8 cellular contexts compared by ENCODE assay signal in the genomic region with DNA sequence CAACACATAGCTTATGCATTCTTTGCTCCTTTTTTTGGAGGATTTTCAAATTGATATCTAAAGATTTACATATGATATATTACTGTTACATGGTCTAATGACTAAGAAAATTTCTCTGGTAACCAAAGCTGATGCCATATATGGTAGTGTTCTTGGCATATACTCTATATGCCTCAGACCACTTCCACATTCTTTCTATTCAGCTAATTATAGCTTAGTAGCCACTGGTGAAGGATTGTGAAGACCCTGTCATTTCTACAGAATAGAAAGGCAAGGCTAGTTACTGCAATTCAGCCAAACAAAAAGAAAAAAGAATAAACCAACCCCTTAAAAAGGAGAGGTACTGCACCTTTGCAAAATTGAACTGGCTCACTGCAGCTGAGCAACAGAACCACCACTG. TPM values are rescaled to one million over a fixed set of nuclear protein-coding genes. Genes with fewer than 3 reads are reported as not detected.
A peak's percentile ranks its signal among the peaks of the same experiment; 100 is the strongest.
DNase-seq lines count a peak whose midpoint lies in the region; ATAC-seq and TF ChIP-seq lines count a peak whose summit lies in the region.

No MANE protein-coding gene starts in this region.

- TF ChIP-seq POLR2A in lower leg skin (IDR thresholded peaks at IDR 0.05) = no peak

- no peaks in the 10 kb centered on the region for H3K27me3 Mint-ChIP-seq in activated CD8-positive, alpha-beta memory T cell treated with anti-CD3 and anti-CD28 coated beads, Interleukin-2, amount 10 ng/mL, durations not matched to agents 7 days and 5 days
- no peaks in the 10 kb centered on the region for H3K27me3 Mint-ChIP-seq in stimulated activated naive CD8-positive, alpha-beta T cell treated with anti-CD3 and anti-CD28 coated beads, Interleukin-15, amount 100 ng/mL, for 72 hours

- peaks cover 61% of the 10 kb centered on the region for H3K36me3 Mint-ChIP-seq in activated CD8-positive, alpha-beta memory T cell treated with anti-CD3 and anti-CD28 coated beads, Interleukin-2, amount 10 ng/mL, durations not matched to agents 7 days and 5 days

- TF ChIP-seq CTCF in lower leg skin (IDR thresholded peaks at IDR 0.05) = no peak

- H3K4me1 Mint-ChIP-seq in activated CD8-positive, alpha-beta memory T cell treated with anti-CD3 and anti-CD28 coated beads, Interleukin-2, amount 10 ng/mL, durations not matched to agents 7 days and 5 days = peaks cover 60% of the 10 kb centered on the region
- H3K4me1 Mint-ChIP-seq in stimulated activated naive CD8-positive, alpha-beta T cell treated with anti-CD3 and anti-CD28 coated beads, Interleukin-15, amount 100 ng/mL, for 72 hours = peaks cover 57% of the 10 kb centered on the region

- no peak for DNase-seq in activated CD8-positive, alpha-beta memory T cell treated with anti-CD3 and anti-CD28 coated beads, Interleukin-2, amount 10 ng/mL, durations not matched to agents 7 days and 5 days
- no peak for DNase-seq in activated CD8-positive, alpha-beta memory T cell treated with anti-CD3 and anti-CD28 coated beads for 24 hours
- peak; percentile 34 for DNase-seq in SIG-M5 (lab: John Stamatoyannopoulos, UW)
- peak; percentile 67 for DNase-seq in fibroblast of peridontal ligament (ENCODE audit: extremely low read depth)
- DNase-seq in stimulated activated naive CD8-positive, alpha-beta T cell treated with anti-CD3 and anti-CD28 coated beads, Interleukin-15, amount 100 ng/mL, for 72 hours = no peak
- DNase-seq in lower leg skin (ENCODE audit: low spot score in 2 of 2) = no peak
- DNase-seq in KG1 (lab: John Stamatoyannopoulos, UW) = no peak

- intact Hi-C loops in lower leg skin (cut with DNase I; ENCODE audit: low total_unique reads) = no loop called here

- H3K4me3 Mint-ChIP-seq in activated CD8-positive, alpha-beta memory T cell treated with anti-CD3 and anti-CD28 coated beads, Interleukin-2, amount 10 ng/mL, durations not matched to agents 7 days and 5 days = peak overlapping the region; percentile 93
- peak overlapping the region; percentile 59 to 95 for H3K4me3 Mint-ChIP-seq in stimulated activated naive CD8-positive, alpha-beta T cell treated with anti-CD3 and anti-CD28 coated beads, Interleukin-15, amount 100 ng/mL, for 72 hours

- no peak overlapping the region for H3K4me3 ChIP-seq in lower leg skin (ENCODE audit: low read depth, poor library complexity, severe bottlenecking)

- H3K9me3 Mint-ChIP-seq in activated CD8-positive, alpha-beta memory T cell treated with anti-CD3 and anti-CD28 coated beads, Interleukin-2, amount 10 ng/mL, durations not matched to agents 7 days and 5 days (ENCODE audit: low read depth) = no peaks in the 10 kb centered on the region
- no peaks in the 10 kb centered on the region for H3K9me3 Mint-ChIP-seq in stimulated activated naive CD8-positive, alpha-beta T cell treated with anti-CD3 and anti-CD28 coated beads, Interleukin-15, amount 100 ng/mL, for 72 hours

- peak; percentile 7 for ATAC-seq in activated CD8-positive, alpha-beta memory T cell treated with anti-CD3 and anti-CD28 coated beads, Interleukin-2, amount 10 ng/mL, durations not matched to agents 7 days and 5 days
- no peak for ATAC-seq in stimulated activated naive CD8-positive, alpha-beta T cell treated with anti-CD3 and anti-CD28 coated beads, Interleukin-15, amount 100 ng/mL, for 72 hours
- ATAC-seq in GM19467 (IDR thresholded peaks at IDR 0.05; ENCODE audit: unreplicated experiment) = no peak

- CTCF ChIA-PET in activated CD8-positive, alpha-beta memory T cell treated with anti-CD3 and anti-CD28 coated beads, Interleukin-2, amount 10 ng/mL, durations not matched to agents 7 days and 5 days (lab: Charles Lee) = interaction anchor here (0.9 to 10.6 kb wide), 15 partner anchors 8 to 293 kb away, joined by 3 to 134 read pairs (median 5); partner anchors contain the start of genes H2AZ2 and OGDH

- H3K27ac Mint-ChIP-seq in activated CD8-positive, alpha-beta memory T cell treated with anti-CD3 and anti-CD28 coated beads, Interleukin-2, amount 10 ng/mL, durations not matched to agents 7 days and 5 days = peak overlapping the region; percentile 83
- peak overlapping the region in 1 of 2 donors; percentile 40 for H3K27ac Mint-ChIP-seq in stimulated activated naive CD8-positive, alpha-beta T cell treated with anti-CD3 and anti-CD28 coated beads, Interleukin-15, amount 100 ng/mL, for 72 hours

RNA-seq across cellular contexts. Expression of gene PURB, which starts 3.7 kb away (rescaled TPM):
- 10 to 100 TPM; 33.4 to 35.4 TPM for total RNA-seq in activated CD8-positive, alpha-beta memory T cell treated with anti-CD3 and anti-CD28 coated beads, Interleukin-2, amount 10 ng/mL, durations not matched to agents 7 days and 5 days
- total RNA-seq in lower leg skin = 10 to 100 TPM; 20.0 to 28.5 (median 26.8) TPM

RNA-seq across cellular contexts. Expression of gene H2AZ2, which starts 33.7 kb away (rescaled TPM):
- 100 to 1,000 TPM; 302 to 331 TPM for total RNA-seq in activated CD8-positive, alpha-beta memory T cell treated with anti-CD3 and anti-CD28 coated beads, Interleukin-2, amount 10 ng/mL, durations not matched to agents 7 days and 5 days
- total RNA-seq in lower leg skin = 10 to 100 TPM; 62.8 to 83.8 (median 70.1) TPM

Comparison
In these comparisons a context has a peak if more than half of its experiments do, and no peak if none do; other contexts are left out.
1. DNase-seq: peak in SIG-M5 (single experiment) and fibroblast of peridontal ligament (single experiment); none in activated CD8-positive, alpha-beta memory T cell treated with anti-CD3 and anti-CD28 coated beads, Interleukin-2, amount 10 ng/mL, durations not matched to agents 7 days and 5 days (single experiment), activated CD8-positive, alpha-beta memory T cell treated with anti-CD3 and anti-CD28 coated beads for 24 hours (single experiment), stimulated activated naive CD8-positive, alpha-beta T cell treated with anti-CD3 and anti-CD28 coated beads, Interleukin-15, amount 100 ng/mL, for 72 hours (0 of 2), lower leg skin (0 of 2) and KG1 (single experiment).